ENCODE assay signal across 11 cellular contexts in the genomic region with DNA sequence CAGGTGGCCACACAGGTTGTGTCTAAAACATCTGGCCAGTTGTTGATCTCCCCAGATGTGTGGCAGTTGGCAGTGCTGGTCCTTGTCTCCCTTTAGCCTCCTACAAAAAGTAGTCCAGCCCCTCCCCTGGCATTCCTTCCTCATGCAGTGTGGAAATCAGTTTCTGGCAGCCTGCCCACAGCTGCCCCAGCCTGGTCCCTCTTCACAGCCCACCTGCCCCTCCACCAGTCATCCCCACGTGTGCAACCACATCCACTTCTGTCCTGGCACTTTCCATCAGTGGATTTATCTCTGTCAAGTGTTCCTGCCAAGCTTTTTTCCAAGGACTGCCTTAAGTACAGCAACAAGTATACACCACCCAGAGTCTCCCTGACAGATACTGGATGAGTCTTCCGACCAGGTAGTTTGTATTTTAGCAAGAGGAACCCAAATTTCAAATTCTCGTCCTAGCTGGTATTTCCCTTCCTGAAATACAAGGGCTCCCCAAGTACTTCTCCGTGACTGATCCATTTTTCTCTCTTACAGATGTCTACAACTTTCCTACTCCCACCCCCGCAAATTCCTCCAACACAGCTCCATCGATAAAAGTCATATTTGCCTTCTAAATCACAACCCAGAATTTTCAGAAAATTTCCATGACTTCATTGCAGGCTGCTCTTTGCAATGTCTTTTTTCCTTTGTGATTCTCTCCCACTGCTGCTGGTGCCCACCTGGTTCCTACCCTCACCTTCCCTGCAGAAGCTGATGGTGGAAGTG.
DNase-seq lines count a peak whose midpoint lies in the region; ATAC-seq and TF ChIP-seq lines count a peak whose summit lies in the region.
"Had no signal": no experiment of that assay in that cellular context is flagged by ENCODE, and none has a peak within 500 bp of the region (broad histone marks: within the 10 kb centered on the region; RNA-seq: fewer than 3 reads in every experiment).

No MANE protein-coding gene starts in this region.

- H3K36me3 ChIP-seq in H7 (replicated peaks; ENCODE audit: control insufficient read depth, insufficient read depth, low read length): no peaks in the 10 kb centered on the region

- intact Hi-C loops in Right ventricle myocardium inferior (cut with DNase I): loop anchor here (5.0 kb wide), 2 partner anchors 61 to 84 kb away; no protein-coding TSS in a partner anchor
- intact Hi-C loops in cardiac septum (cut with DNase I): no loop called here

- ATAC-seq in Right ventricle myocardium inferior (peak; percentile 55), omental fat pad (ENCODE audit: low FRiP score) (peak; percentile 83), HG02642 (IDR thresholded peaks at IDR 0.05; ENCODE audit: poor library complexity, unreplicated experiment) (no peak)

- DNase-seq in Right ventricle myocardium inferior (ENCODE audit: missing footprints): peak; percentile 64
- DNase-seq in cardiac septum (ENCODE audit: low spot score): no peak
- DNase-seq in globus pallidus (ENCODE audit: low spot score): peak; percentile 24
- DNase-seq in omental fat pad (ENCODE audit: low spot score): no peak
- DNase-seq in GM13977 (ENCODE audit: low spot score): no peak
- no peak for DNase-seq in H7
- DNase-seq in NCI-H2107 treated with DMSO at 0.1 percent for 48 hours (lab: John Stamatoyannopoulos, UW; ENCODE audit: unreplicated experiment): no peak
- DNase-seq: ACHN; activated naive CD8-positive, alpha-beta T cell treated with anti-CD3 and anti-CD28 coated beads for 36 hours; NCI-H526 had no signal

- H3K27me3 ChIP-seq in H7 (ENCODE audit: control insufficient read depth, insufficient read depth, low read length): no peaks in the 10 kb centered on the region

- H3K4me3 ChIP-seq in H7 (ENCODE audit: insufficient read depth, low read depth, low read length): no peak overlapping the region

- in situ Hi-C loops in GM13977 (cut with MboI; ENCODE audit: low pct_unique_long_range_greater_than_20kb, low sequenced_read_pairs, unreplicated experiment): no loop called here

- TF ChIP-seq CTCF in omental fat pad (IDR thresholded peaks at IDR 0.05) (no peak), GM13977 (IDR thresholded peaks at IDR 0.05; ENCODE audit: extremely low read depth, insufficient read depth, missing control alignments) (no peak)

Comparison
In these comparisons a context has a peak if more than half of its experiments do, and no peak if none do; other contexts are left out.
1. DNase-seq: peak in Right ventricle myocardium inferior (single experiment) and globus pallidus (single experiment); none in cardiac septum (single experiment), omental fat pad (single experiment), GM13977 (single experiment), H7 (single experiment) and NCI-H2107 treated with DMSO at 0.1 percent for 48 hours (single experiment).